1 cellular context compared by ENCODE assay signal in the genomic region with DNA sequence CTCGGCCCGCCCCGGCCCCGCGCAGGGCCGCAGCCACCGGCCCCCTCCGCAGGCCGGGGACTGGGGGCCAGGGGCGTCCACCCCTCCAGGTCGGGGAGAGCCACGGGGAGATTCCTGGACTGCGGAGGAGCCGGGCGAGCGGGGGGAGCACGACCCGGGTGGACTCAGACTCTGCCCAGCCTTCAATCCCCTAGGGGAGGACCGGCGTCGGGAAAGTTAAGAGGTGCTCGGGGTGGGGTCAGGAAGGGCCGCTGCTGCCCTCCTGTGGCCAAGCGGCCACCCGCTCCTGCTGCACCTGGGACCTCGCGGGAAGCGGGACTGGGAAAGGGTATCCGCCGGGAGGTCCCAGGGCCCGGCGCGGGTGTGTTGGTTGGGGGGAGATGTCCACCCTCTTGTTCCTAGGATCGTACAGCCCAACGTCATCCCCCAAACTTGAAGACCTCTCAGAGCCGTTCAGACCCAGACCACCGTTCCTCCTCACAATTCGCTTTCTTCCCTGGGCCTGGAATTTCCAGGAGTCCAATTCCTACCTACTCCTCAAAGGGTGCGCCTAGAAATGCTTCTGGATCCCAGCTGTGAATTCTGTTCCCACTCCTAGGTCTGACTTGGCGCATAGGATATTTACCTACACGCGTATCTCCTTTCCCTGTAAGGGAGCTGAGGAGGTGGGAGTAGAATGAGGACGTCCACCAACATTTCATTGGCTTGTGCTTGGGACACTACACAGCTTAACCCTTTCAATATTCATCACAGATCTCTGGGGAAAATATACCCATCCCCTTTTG.
A peak's percentile ranks its signal among the peaks of the same experiment; 100 is the strongest.
TF ChIP-seq lines count a peak whose summit lies in the region.

No MANE protein-coding gene starts in this region.

TF ChIP-seq in K562, 482 proteins besides CTCF, POLR2A, EP300 and RAD21 (continued from another document and continues in another):
- TF ChIP-seq, protein P1, sequence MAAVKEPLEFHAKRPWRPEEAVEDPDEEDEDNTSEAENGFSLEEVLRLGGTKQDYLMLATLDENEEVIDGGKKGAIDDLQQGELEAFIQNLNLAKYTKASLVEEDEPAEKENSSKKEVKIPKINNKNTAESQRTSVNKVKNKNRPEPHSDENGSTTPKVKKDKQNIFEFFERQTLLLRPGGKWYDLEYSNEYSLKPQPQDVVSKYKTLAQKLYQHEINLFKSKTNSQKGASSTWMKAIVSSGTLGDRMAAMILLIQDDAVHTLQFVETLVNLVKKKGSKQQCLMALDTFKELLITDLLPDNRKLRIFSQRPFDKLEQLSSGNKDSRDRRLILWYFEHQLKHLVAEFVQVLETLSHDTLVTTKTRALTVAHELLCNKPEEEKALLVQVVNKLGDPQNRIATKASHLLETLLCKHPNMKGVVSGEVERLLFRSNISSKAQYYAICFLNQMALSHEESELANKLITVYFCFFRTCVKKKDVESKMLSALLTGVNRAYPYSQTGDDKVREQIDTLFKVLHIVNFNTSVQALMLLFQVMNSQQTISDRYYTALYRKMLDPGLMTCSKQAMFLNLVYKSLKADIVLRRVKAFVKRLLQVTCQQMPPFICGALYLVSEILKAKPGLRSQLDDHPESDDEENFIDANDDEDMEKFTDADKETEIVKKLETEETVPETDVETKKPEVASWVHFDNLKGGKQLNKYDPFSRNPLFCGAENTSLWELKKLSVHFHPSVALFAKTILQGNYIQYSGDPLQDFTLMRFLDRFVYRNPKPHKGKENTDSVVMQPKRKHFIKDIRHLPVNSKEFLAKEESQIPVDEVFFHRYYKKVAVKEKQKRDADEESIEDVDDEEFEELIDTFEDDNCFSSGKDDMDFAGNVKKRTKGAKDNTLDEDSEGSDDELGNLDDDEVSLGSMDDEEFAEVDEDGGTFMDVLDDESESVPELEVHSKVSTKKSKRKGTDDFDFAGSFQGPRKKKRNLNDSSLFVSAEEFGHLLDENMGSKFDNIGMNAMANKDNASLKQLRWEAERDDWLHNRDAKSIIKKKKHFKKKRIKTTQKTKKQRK (IDR thresholded peaks at IDR 0.05; ENCODE audit: borderline replicate concordance, low read depth, low read length): no peak
- TF ChIP-seq ILK (tag; IDR thresholded peaks at IDR 0.05; ENCODE audit: borderline replicate concordance, low read depth): no peak
- peak; percentile 84; the same call in 1 of the 2 replicates for TF ChIP-seq STAG1 (CRISPR knock-in tag; IDR thresholded peaks at IDR 0.05; ENCODE audit: borderline replicate concordance)
- no peak for TF ChIP-seq ZNF445 (CRISPR knock-in tag; IDR thresholded peaks at IDR 0.05; ENCODE audit: low read depth)
- TF ChIP-seq SIN3A (IDR thresholded peaks at IDR 0.05; ENCODE audit: borderline replicate concordance in 2 of 2, control insufficient read depth in 1 of 2, low read depth in 2 of 2, low read length in 2 of 2): peak in 1 of 2 experiments; percentile 40; a peak in 1 of 4 replicates
- no peak for TF ChIP-seq PHF20 (IDR thresholded peaks at IDR 0.05; ENCODE audit: partially characterized antibody)
- TF ChIP-seq, protein P2, sequence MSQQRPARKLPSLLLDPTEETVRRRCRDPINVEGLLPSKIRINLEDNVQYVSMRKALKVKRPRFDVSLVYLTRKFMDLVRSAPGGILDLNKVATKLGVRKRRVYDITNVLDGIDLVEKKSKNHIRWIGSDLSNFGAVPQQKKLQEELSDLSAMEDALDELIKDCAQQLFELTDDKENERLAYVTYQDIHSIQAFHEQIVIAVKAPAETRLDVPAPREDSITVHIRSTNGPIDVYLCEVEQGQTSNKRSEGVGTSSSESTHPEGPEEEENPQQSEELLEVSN (IDR thresholded peaks at IDR 0.05; ENCODE audit: borderline replicate concordance in 1 of 2, extremely low read depth in 1 of 2, insufficient read depth in 1 of 2, insufficient read length in 1 of 2, low read depth in 1 of 2, low read length in 1 of 2, poor library complexity in 1 of 2, severe bottlenecking in 1 of 2): peak in 1 of 2 experiments; percentile 46
- TF ChIP-seq NR1H2 (CRISPR knock-in tag; IDR thresholded peaks at IDR 0.05): no peak
- no peak for TF ChIP-seq ZNF696 (CRISPR knock-in tag; conservative IDR thresholded peaks at IDR 0.05)
- TF ChIP-seq FOXM1 (IDR thresholded peaks at IDR 0.05; ENCODE audit: low read depth): no peak
- no peak for TF ChIP-seq FOXM1 (CRISPR knock-in tag; IDR thresholded peaks at IDR 0.05; ENCODE audit: low read depth)
- peak; percentile 4; the same call in 1 of the 2 replicates for TF ChIP-seq MAFK (IDR thresholded peaks at IDR 0.05; ENCODE audit: low read length)
- no peak for TF ChIP-seq MAFF (IDR thresholded peaks at IDR 0.05; ENCODE audit: low read length)
- TF ChIP-seq PTBP1 (IDR thresholded peaks at IDR 0.05; ENCODE audit: low read depth, low read length): no peak
- no peak for TF ChIP-seq HMG20B (CRISPR knock-in tag; IDR thresholded peaks at IDR 0.05)
- TF ChIP-seq GABPA (tag; conservative IDR thresholded peaks at IDR 0.05; ENCODE audit: low read depth): no peak
- TF ChIP-seq TAL1 (IDR thresholded peaks at IDR 0.05): no peak
- no peak for TF ChIP-seq ESRRB (CRISPR knock-in tag; IDR thresholded peaks at IDR 0.05; ENCODE audit: borderline replicate concordance)
- no peak for TF ChIP-seq EP400 (IDR thresholded peaks at IDR 0.05)
- TF ChIP-seq EGR1 (conservative IDR thresholded peaks at IDR 0.05): 0 out of 2 replicates have a peak, but pooled peaks have one; percentile 19
- TF ChIP-seq ZNF217 (CRISPR knock-in tag; IDR thresholded peaks at IDR 0.05): no peak
- no peak for TF ChIP-seq NFIX (CRISPR knock-in tag; IDR thresholded peaks at IDR 0.05; ENCODE audit: low read depth)
- no peak for TF ChIP-seq COPS2 (conservative IDR thresholded peaks at IDR 0.05)
- TF ChIP-seq, protein P3, sequence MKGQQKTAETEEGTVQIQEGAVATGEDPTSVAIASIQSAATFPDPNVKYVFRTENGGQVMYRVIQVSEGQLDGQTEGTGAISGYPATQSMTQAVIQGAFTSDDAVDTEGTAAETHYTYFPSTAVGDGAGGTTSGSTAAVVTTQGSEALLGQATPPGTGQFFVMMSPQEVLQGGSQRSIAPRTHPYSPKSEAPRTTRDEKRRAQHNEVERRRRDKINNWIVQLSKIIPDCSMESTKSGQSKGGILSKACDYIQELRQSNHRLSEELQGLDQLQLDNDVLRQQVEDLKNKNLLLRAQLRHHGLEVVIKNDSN (CRISPR knock-in tag; IDR thresholded peaks at IDR 0.05): no peak
- no peak for TF ChIP-seq SNRNP70 (optimal IDR thresholded peaks at IDR 0.05; ENCODE audit: low read depth, low read length)
- no peak for TF ChIP-seq ZKSCAN8 (CRISPR knock-in tag; IDR thresholded peaks at IDR 0.05)
- no peak for TF ChIP-seq RBM22 (IDR thresholded peaks at IDR 0.05; ENCODE audit: low read depth, low read length, poor library complexity, severe bottlenecking)
- TF ChIP-seq ZNF717 (CRISPR knock-in tag; IDR thresholded peaks at IDR 0.05): no peak
- TF ChIP-seq ERF (CRISPR knock-in tag; IDR thresholded peaks at IDR 0.05): no peak
- TF ChIP-seq ETV5 (CRISPR knock-in tag; IDR thresholded peaks at IDR 0.05; ENCODE audit: low read depth): no peak
- TF ChIP-seq PPARD (CRISPR knock-in tag; IDR thresholded peaks at IDR 0.05): no peak
- TF ChIP-seq CBX8 (IDR thresholded peaks at IDR 0.05; ENCODE audit: borderline replicate concordance, extremely low read depth, low read depth, low read length, poor library complexity, severe bottlenecking): no peak
- TF ChIP-seq, protein P4, sequence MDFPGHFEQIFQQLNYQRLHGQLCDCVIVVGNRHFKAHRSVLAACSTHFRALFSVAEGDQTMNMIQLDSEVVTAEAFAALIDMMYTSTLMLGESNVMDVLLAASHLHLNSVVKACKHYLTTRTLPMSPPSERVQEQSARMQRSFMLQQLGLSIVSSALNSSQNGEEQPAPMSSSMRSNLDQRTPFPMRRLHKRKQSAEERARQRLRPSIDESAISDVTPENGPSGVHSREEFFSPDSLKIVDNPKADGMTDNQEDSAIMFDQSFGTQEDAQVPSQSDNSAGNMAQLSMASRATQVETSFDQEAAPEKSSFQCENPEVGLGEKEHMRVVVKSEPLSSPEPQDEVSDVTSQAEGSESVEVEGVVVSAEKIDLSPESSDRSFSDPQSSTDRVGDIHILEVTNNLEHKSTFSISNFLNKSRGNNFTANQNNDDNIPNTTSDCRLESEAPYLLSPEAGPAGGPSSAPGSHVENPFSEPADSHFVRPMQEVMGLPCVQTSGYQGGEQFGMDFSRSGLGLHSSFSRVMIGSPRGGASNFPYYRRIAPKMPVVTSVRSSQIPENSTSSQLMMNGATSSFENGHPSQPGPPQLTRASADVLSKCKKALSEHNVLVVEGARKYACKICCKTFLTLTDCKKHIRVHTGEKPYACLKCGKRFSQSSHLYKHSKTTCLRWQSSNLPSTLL (IDR thresholded peaks at IDR 0.05): no peak
- TF ChIP-seq, protein P5, sequence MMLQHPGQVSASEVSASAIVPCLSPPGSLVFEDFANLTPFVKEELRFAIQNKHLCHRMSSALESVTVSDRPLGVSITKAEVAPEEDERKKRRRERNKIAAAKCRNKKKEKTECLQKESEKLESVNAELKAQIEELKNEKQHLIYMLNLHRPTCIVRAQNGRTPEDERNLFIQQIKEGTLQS (IDR thresholded peaks at IDR 0.05): no peak
- TF ChIP-seq, protein P5 (CRISPR knock-in tag; conservative IDR thresholded peaks at IDR 0.05): no peak
- TF ChIP-seq, protein P6, sequence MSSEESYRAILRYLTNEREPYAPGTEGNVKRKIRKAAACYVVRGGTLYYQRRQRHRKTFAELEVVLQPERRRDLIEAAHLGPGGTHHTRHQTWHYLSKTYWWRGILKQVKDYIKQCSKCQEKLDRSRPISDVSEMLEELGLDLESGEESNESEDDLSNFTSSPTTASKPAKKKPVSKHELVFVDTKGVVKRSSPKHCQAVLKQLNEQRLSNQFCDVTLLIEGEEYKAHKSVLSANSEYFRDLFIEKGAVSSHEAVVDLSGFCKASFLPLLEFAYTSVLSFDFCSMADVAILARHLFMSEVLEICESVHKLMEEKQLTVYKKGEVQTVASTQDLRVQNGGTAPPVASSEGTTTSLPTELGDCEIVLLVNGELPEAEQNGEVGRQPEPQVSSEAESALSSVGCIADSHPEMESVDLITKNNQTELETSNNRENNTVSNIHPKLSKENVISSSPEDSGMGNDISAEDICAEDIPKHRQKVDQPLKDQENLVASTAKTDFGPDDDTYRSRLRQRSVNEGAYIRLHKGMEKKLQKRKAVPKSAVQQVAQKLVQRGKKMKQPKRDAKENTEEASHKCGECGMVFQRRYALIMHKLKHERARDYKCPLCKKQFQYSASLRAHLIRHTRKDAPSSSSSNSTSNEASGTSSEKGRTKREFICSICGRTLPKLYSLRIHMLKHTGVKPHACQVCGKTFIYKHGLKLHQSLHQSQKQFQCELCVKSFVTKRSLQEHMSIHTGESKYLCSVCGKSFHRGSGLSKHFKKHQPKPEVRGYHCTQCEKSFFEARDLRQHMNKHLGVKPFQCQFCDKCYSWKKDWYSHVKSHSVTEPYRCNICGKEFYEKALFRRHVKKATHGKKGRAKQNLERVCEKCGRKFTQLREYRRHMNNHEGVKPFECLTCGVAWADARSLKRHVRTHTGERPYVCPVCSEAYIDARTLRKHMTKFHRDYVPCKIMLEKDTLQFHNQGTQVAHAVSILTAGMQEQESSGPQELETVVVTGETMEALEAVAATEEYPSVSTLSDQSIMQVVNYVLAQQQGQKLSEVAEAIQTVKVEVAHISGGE (CRISPR knock-in tag; IDR thresholded peaks at IDR 0.05): peak in 1 of 3 experiments; percentile 75; a peak in 2 of 6 replicates
- TF ChIP-seq CAMTA2 (CRISPR knock-in tag; conservative IDR thresholded peaks at IDR 0.05): 0 out of 2 replicates have a peak, but pooled peaks have one; percentile 45
- TF ChIP-seq, protein P7, sequence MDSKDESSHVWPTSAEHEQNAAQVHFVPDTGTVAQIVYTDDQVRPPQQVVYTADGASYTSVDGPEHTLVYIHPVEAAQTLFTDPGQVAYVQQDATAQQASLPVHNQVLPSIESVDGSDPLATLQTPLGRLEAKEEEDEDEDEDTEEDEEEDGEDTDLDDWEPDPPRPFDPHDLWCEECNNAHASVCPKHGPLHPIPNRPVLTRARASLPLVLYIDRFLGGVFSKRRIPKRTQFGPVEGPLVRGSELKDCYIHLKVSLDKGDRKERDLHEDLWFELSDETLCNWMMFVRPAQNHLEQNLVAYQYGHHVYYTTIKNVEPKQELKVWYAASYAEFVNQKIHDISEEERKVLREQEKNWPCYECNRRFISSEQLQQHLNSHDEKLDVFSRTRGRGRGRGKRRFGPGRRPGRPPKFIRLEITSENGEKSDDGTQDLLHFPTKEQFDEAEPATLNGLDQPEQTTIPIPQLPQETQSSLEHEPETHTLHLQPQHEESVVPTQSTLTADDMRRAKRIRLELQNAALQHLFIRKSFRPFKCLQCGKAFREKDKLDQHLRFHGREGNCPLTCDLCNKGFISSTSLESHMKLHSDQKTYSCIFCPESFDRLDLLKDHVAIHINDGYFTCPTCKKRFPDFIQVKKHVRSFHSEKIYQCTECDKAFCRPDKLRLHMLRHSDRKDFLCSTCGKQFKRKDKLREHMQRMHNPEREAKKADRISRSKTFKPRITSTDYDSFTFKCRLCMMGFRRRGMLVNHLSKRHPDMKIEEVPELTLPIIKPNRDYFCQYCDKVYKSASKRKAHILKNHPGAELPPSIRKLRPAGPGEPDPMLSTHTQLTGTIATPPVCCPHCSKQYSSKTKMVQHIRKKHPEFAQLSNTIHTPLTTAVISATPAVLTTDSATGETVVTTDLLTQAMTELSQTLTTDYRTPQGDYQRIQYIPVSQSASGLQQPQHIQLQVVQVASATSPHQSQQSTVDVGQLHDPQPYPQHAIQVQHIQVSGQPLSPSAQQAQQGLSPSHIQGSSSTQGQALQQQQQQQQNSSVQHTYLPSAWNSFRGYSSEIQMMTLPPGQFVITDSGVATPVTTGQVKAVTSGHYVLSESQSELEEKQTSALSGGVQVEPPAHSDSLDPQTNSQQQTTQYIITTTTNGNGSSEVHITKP (IDR thresholded peaks at IDR 0.05; ENCODE audit: partially characterized antibody): peak; percentile 48
- TF ChIP-seq ZZZ3 (IDR thresholded peaks at IDR 0.05): no peak
- TF ChIP-seq KLF1 (tag; IDR thresholded peaks at IDR 0.05): no peak; the same call in 1 of the 2 replicates
- TF ChIP-seq GTF2F1 (IDR thresholded peaks at IDR 0.05; ENCODE audit: low read depth, low read length): no peak
- TF ChIP-seq ZNF695 (CRISPR knock-in tag; IDR thresholded peaks at IDR 0.05): no peak
- TF ChIP-seq SRF (CRISPR knock-in tag; IDR thresholded peaks at IDR 0.05): peak in 1 of 2 experiments; percentile 51; a peak in 2 of 4 replicates
- TF ChIP-seq NBN (IDR thresholded peaks at IDR 0.05; ENCODE audit: low read depth): no peak; the same call in 1 of the 2 replicates
- TF ChIP-seq NUFIP1 (IDR thresholded peaks at IDR 0.05; ENCODE audit: partially characterized antibody): no peak
- no peak for TF ChIP-seq CREBBP (IDR thresholded peaks at IDR 0.05; ENCODE audit: low read depth, low read length)
- no peak for TF ChIP-seq HDAC3 (IDR thresholded peaks at IDR 0.05; ENCODE audit: borderline replicate concordance, partially characterized antibody)
